ENCODE assay signal across 10 cellular contexts in the genomic region with DNA sequence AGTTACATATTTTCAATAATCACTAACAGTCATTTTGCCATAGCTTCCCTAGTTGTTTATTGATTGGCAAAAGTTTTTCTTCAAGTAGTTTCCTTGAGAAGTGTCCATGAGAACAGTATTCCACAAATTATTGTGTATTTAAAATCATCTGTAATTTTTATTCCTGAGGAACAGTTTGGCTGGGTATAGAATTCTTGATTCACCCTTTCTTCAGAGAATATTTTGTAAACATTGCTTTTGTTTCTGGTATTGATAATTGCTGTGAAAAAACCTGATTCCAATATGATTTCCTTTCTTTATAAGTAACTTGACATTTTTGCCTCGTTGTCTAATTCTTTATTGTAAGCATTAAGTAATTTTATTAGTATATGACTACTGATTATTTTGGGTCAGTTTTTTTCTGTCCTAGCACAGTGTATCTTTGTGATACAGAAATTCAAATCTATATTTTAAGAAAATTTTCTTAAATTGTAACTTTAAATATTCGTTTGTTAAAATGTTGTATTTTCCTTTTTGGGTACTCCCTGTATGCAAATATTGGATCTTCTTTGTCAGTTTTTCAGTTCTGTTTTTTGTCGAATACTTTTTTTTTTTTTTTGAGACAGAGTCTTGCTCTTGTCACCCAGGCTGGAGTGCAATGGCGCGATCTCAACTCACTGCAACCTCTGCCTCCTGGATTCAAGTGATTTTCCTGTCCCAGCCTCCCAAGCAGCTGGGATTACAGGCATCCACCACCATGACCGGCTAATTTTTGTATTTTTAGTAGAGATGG.
"Had no signal": no experiment of that assay in that cellular context is flagged by ENCODE, and none has a peak within 500 bp of the region (broad histone marks: within the 10 kb centered on the region; RNA-seq: fewer than 3 reads in every experiment).

No MANE protein-coding gene starts in this region.

- ATAC-seq: GM23338 had no signal

- H3K4me3 Mint-ChIP-seq: GM23338, H9, HFFc6 had no signal

- H3K4me2 ChIP-seq: GM23338, KMS-11 had no signal

- H3K9ac ChIP-seq: KMS-11 had no signal

- H2AFZ ChIP-seq: GM23338 had no signal

- DNase-seq: H9, HCEC 1CT, HFFc6, IMR-90, KBM-7 had no signal

- H3K27ac ChIP-seq: HL-60, KMS-11 had no signal

- H3K27ac Mint-ChIP-seq: GM23338, H9, HFFc6 had no signal

- FAIRE-seq: H1, H54 had no signal

- H3K4me3 ChIP-seq: GM23338 had no signal

- H3K4me1 Mint-ChIP-seq: GM23338 had no signal
